ENCODE assay signal across 1 cellular context in genomic region chr7:40716052-40716451, GRCh38.
TF ChIP-seq lines count a peak whose summit lies in the region.

No MANE protein-coding gene starts in this region.

TF ChIP-seq in IMR-90, 13 proteins besides CTCF, POLR2A, EP300 and RAD21:
- TF ChIP-seq MAFK (IDR thresholded peaks at IDR 0.05; ENCODE audit: low read depth, low read length) = no peak
- TF ChIP-seq CHD1 (IDR thresholded peaks at IDR 0.05; ENCODE audit: low read depth, low read length) = no peak
- TF ChIP-seq USF2 (IDR thresholded peaks at IDR 0.05; ENCODE audit: low read depth, low read length) = no peak
TF ChIP-seq in IMR-90: peak in this region for 0.
